In the genomic region with DNA sequence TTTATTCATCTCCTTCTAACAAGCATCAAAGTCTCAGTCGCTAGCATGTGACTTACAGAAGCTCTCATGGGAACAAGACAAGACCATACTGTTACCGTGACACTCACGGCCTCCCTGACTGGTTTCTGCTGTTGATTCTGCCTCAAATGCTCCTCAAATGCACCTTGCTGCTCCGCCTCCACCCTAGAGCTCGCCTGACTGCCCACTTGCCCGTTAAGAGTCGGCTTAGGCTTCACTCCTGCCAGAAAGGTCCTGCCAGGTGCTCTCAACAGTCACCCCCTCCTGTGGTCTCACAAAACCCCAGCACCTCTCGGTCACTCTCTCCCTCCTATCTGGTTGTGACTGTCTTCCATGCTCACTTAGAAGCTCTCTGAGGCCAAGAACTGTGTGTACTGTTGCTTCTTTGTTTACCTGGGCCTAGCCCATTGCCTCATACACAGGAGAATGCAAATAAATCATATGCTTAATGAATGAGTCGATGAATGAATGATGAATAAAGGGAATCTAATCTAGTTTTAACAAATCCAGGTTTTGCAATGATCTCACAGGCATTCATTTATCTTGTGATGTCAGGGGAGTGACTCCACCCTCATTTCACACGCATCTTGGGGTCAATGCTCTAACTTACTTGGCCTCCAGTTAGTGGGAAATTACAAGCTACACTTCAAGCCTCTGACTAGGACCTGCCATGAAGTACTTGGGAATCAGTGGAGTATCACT, we compare ENCODE assay signal across 11 cellular contexts. TPM values are rescaled to one million over a fixed set of nuclear protein-coding genes. Genes with fewer than 3 reads are reported as not detected.
A peak's percentile ranks its signal among the peaks of the same experiment; 100 is the strongest.
DNase-seq lines count a peak whose midpoint lies in the region; ATAC-seq and TF ChIP-seq lines count a peak whose summit lies in the region.
"Had no signal": no experiment of that assay in that cellular context is flagged by ENCODE, and none has a peak within 500 bp of the region (broad histone marks: within the 10 kb centered on the region; RNA-seq: fewer than 3 reads in every experiment).

No MANE protein-coding gene starts in this region.

- H2BK15ac ChIP-seq in mesenchymal stem cell (ENCODE audit: low read depth, poor library complexity, severe bottlenecking), result no peak overlapping the region

- H3K27me3 ChIP-seq in heart right ventricle (no peaks in the 10 kb centered on the region), mesenchymal stem cell (ENCODE audit: control insufficient read depth in 1 of 2, insufficient read depth in 1 of 2, low read length in 2 of 2) (no peaks in the 10 kb centered on the region), upper lobe of right lung (no peaks in the 10 kb centered on the region)

- H3K36me3 ChIP-seq in heart right ventricle, result peaks cover 0 to 94% (median 33%) of the 10 kb centered on the region in 9 donors
- peaks cover 61 to 95% of the 10 kb centered on the region in 2 experiments for H3K36me3 ChIP-seq in mesenchymal stem cell (ENCODE audit: control insufficient read depth in 1 of 2, insufficient read depth in 2 of 2, low read depth in 1 of 2, low read length in 2 of 2)
- H3K36me3 ChIP-seq in upper lobe of right lung, result peaks cover 74% of the 10 kb centered on the region

- H3K9ac ChIP-seq in mesenchymal stem cell (ENCODE audit: low read length), result peak overlapping the region; percentile 48

- peak overlapping the region in 9 of 10 donors; percentile 5 to 58 (median 34) for H3K27ac ChIP-seq in heart right ventricle
- peak overlapping the region; percentile 39 for H3K27ac ChIP-seq in cingulate gyrus (ENCODE audit: low read depth, low read length)
- H3K27ac ChIP-seq in mesenchymal stem cell (ENCODE audit: low read length, poor library complexity, severe bottlenecking), result no peak overlapping the region
- H3K27ac ChIP-seq in upper lobe of right lung, result peak overlapping the region; percentile 65

- no peak overlapping the region for H2BK12ac ChIP-seq in mesenchymal stem cell (ENCODE audit: low read length in 2 of 2)

- DNase-seq in heart right ventricle (no peak), cardiac septum (ENCODE audit: low spot score) (no peak), mesenchymal stem cell (peak; percentile 58), upper lobe of right lung (no peak), cerebellar nuclear complex (lab: John Stamatoyannopoulos, UW) (no peak)
- no peak for DNase-seq in stimulated activated CD8-positive, alpha-beta memory T cell treated with anti-CD3 and anti-CD28 coated beads, Interleukin-4, amount 100 ng/mL, for 48 hours
- DNase-seq: activated CD8-positive, alpha-beta memory T cell treated with anti-CD3 and anti-CD28 coated beads, Interleukin-2, amount 50 U/mL, for 4 hours; MM.1S; T-cell had no signal

- H3K79me1 ChIP-seq in mesenchymal stem cell (replicated peaks; ENCODE audit: low read length, poor library complexity, severe bottlenecking), result peaks cover 40% of the 10 kb centered on the region

- H3K23ac ChIP-seq in mesenchymal stem cell (ENCODE audit: low read length in 2 of 2), result no peak overlapping the region

- no peak overlapping the region for H2AFZ ChIP-seq in mesenchymal stem cell (ENCODE audit: low read depth, low read length)

- WGBS in heart right ventricle, 2 donors, result 80 to 81% methylated on average over 10 of the region's 10 CpGs
- 92% methylated on average over 10 of the region's 10 CpGs for WGBS in mesenchymal stem cell

- TF ChIP-seq CTCF in heart right ventricle (IDR thresholded peaks at IDR 0.05), result no peak
- no peak for TF ChIP-seq CTCF in upper lobe of right lung (IDR thresholded peaks at IDR 0.05)

- H3K4me2 ChIP-seq in mesenchymal stem cell (ENCODE audit: low read length, poor library complexity, severe bottlenecking), result no peak overlapping the region

- intact Hi-C loops in heart right ventricle (cut with DNase I) (loop anchor here in 3 of 10 donors (5.0 to 10.0 kb wide), 3 partner anchors 36 to 241 kb away; no protein-coding TSS in a partner anchor), cardiac septum (cut with DNase I) (no loop called here), upper lobe of right lung (cut with DNase I) (no loop called here)

- H2BK120ac ChIP-seq in mesenchymal stem cell (ENCODE audit: low read depth, low read length), result no peak overlapping the region

- ATAC-seq in heart right ventricle, result peak in 2 of 8 donors; percentile 20 to 21
- ATAC-seq in upper lobe of right lung, result peak; percentile 12
- ATAC-seq in GM21447 (IDR thresholded peaks at IDR 0.05; ENCODE audit: unreplicated experiment), result no peak
- ATAC-seq: T-cell had no signal

- H3K4me3 ChIP-seq in heart right ventricle (no peak overlapping the region), mesenchymal stem cell (ENCODE audit: insufficient read depth in 1 of 2, low read depth in 1 of 2, low read length in 2 of 2) (no peak overlapping the region), upper lobe of right lung (no peak overlapping the region)

- H2AK5ac ChIP-seq in mesenchymal stem cell (ENCODE audit: low read length, severe bottlenecking), result peak overlapping the region; percentile 30

- H3K9me3 ChIP-seq in heart right ventricle (no peaks in the 10 kb centered on the region), mesenchymal stem cell (ENCODE audit: control insufficient read depth, low read length) (no peaks in the 10 kb centered on the region), upper lobe of right lung (no peaks in the 10 kb centered on the region)

- no peak overlapping the region for H3K18ac ChIP-seq in mesenchymal stem cell (ENCODE audit: low read depth in 1 of 2, low read length in 2 of 2)

- H4K91ac ChIP-seq in mesenchymal stem cell (ENCODE audit: low read length), result peak overlapping the region; percentile 54

- H2BK5ac ChIP-seq in mesenchymal stem cell (ENCODE audit: low read depth, low read length, poor library complexity, severe bottlenecking), result no peak overlapping the region

- peak overlapping the region; percentile 35 for H4K8ac ChIP-seq in mesenchymal stem cell (ENCODE audit: low read length)

- no peak overlapping the region for H3K4ac ChIP-seq in mesenchymal stem cell (ENCODE audit: low read depth in 1 of 2, low read length in 2 of 2)

- H3K4me1 ChIP-seq in heart right ventricle (peaks cover 14 to 79% (median 71%) of the 10 kb centered on the region in 9 donors), mesenchymal stem cell (ENCODE audit: control insufficient read depth, insufficient read depth, low read depth, low read length) (peaks cover 36% of the 10 kb centered on the region), upper lobe of right lung (peaks cover 33% of the 10 kb centered on the region)

- H3K14ac ChIP-seq in mesenchymal stem cell (ENCODE audit: low read length in 2 of 2), result no peak overlapping the region

RNA-seq across cellular contexts. Expression of a gene that starts 41.3 kb away (rescaled TPM):
- total RNA-seq in heart right ventricle, result 10 to 100 TPM; 28.4 to 48.7 (median 35.1) TPM
- 1 to 10 TPM; 4.2 to 7.5 TPM for polyA plus RNA-seq in heart right ventricle
- total RNA-seq in cardiac septum, result 50.6 TPM
- polyA plus RNA-seq in mesenchymal stem cell (2013, experiment 1 of 2), result 42.7 TPM
- 38.8 TPM for polyA plus RNA-seq in mesenchymal stem cell (2013, experiment 2 of 2)
- total RNA-seq in upper lobe of right lung, result 46.0 TPM
